In genomic region chr21:42412636-42412933, GRCh38 we compare ENCODE assay signal across 21 cellular contexts. TPM values are rescaled to one million over a fixed set of nuclear protein-coding genes. Genes with fewer than 3 reads are reported as not detected.
"Had no signal": no experiment of that assay in that cellular context is flagged by ENCODE, and none has a peak within 500 bp of the region (broad histone marks: within the 10 kb centered on the region; RNA-seq: fewer than 3 reads in every experiment).

No MANE protein-coding gene starts in this region.

- H3K27ac ChIP-seq: ascending aorta, breast epithelium, gastrocnemius medialis, SK-N-MC, thyroid gland had no signal

- H3K4me1 Mint-ChIP-seq: nephron had no signal

- DNase-seq: activated gamma-delta T cell treated with Interleukin-2 at 50 U/mL for 16 hours; cortex of kidney; effector CD4-positive, alpha-beta T cell; gastrocnemius medialis; nucleus accumbens; spleen; stimulated activated CD4-positive, alpha-beta T cell treated with anti-CD3 and anti-CD28 coated beads, Interleukin-4, amount 100 ng/mL, for 4 hours; stimulated activated naive B cell treated with anti-CD40 and anti-IgM and Interleukin-4, amounts not matched to agents 10 μg/mL and 1 μg/mL and 100 μg/mL, for 72 hours; T1000 had no signal

- H3K4me1 ChIP-seq: ascending aorta, breast epithelium had no signal

- H3K27me3 ChIP-seq: ascending aorta, breast epithelium, thyroid gland had no signal

- ATAC-seq: activated CD4-positive, CD25-positive, alpha-beta regulatory T cell treated with anti-CD3 and anti-CD28 coated beads, Interleukin-2, amount 50 U/mL, for 24 hours; esophagus mucosa; gastrocnemius medialis; stimulated activated naive B cell treated with anti-CD40 and anti-IgM and Interleukin-4, amounts not matched to agents 10 μg/mL and 1 μg/mL and 100 μg/mL, for 72 hours had no signal

- H3K9me3 ChIP-seq: ascending aorta, breast epithelium, gastrocnemius medialis, spleen, thyroid gland had no signal

- H3K4me3 Mint-ChIP-seq: nephron; stimulated activated naive B cell treated with anti-CD40 and anti-IgM and Interleukin-4, amounts not matched to agents 10 μg/mL and 1 μg/mL and 100 μg/mL, for 72 hours had no signal

- H3K27me3 Mint-ChIP-seq: stimulated activated naive B cell treated with anti-CD40 and anti-IgM and Interleukin-4, amounts not matched to agents 10 μg/mL and 1 μg/mL and 100 μg/mL, for 72 hours had no signal

- H3K9me3 Mint-ChIP-seq: nephron; stimulated activated naive B cell treated with anti-CD40 and anti-IgM and Interleukin-4, amounts not matched to agents 10 μg/mL and 1 μg/mL and 100 μg/mL, for 72 hours had no signal

- H3K4me3 ChIP-seq: ascending aorta, breast epithelium, gastrocnemius medialis, lung, SK-N-MC, spleen, thyroid gland had no signal

- H3K36me3 ChIP-seq: ascending aorta, breast epithelium, gastrocnemius medialis, thyroid gland had no signal

- H3K27ac Mint-ChIP-seq: nephron had no signal

RNA-seq across cellular contexts. Expression of gene UBASH3A, which starts 8.9 kb away (rescaled TPM):
- total RNA-seq: renal cortical epithelial cell had no signal
- polyA plus RNA-seq: keratinocyte had no signal

RNA-seq across cellular contexts. Expression of gene TMPRSS3, which starts 16.7 kb away (rescaled TPM):
- total RNA-seq: ascending aorta, gastrocnemius medialis, urinary bladder had no signal
- polyA plus RNA-seq: keratinocyte, urinary bladder had no signal

RNA-seq across cellular contexts. Expression of gene TFF1, which starts 46.2 kb away (rescaled TPM):
- total RNA-seq: ascending aorta, esophagus mucosa, gastrocnemius medialis, renal cortical epithelial cell, spleen, subcutaneous adipose tissue, thyroid gland, urinary bladder had no signal
- polyA plus RNA-seq: keratinocyte, spleen, urinary bladder had no signal
